ENCODE assay signal across 1 cellular context in genomic region chr1:182839209-182840065, GRCh38.
TF ChIP-seq lines count a peak whose summit lies in the region.

TSS of gene DHX9 (plus strand) at chr1:182839347. CDS start at chr1:182842567, 3,220 bp downstream.

TF ChIP-seq in HepG2, 621 proteins besides CTCF, POLR2A, EP300 and RAD21 (continued from another document and continues in another):
- no peak for TF ChIP-seq ZNF574 (CRISPR knock-in tag; IDR thresholded peaks at IDR 0.05)
- no peak for TF ChIP-seq ZFP37 (CRISPR knock-in tag; IDR thresholded peaks at IDR 0.05; ENCODE audit: borderline replicate concordance)
- TF ChIP-seq NFE2L1 (CRISPR knock-in tag; IDR thresholded peaks at IDR 0.05; ENCODE audit: borderline replicate concordance), result no peak
- no peak for TF ChIP-seq BRD4 (CRISPR knock-in tag; IDR thresholded peaks at IDR 0.05)
- no peak for TF ChIP-seq AKNA (CRISPR knock-in tag; IDR thresholded peaks at IDR 0.05; ENCODE audit: borderline replicate concordance)
- TF ChIP-seq MXD1 (CRISPR knock-in tag; IDR thresholded peaks at IDR 0.05), result peak; percentile 83
- TF ChIP-seq ZNF143 (CRISPR knock-in tag; IDR thresholded peaks at IDR 0.05), result no peak
- no peak; the same call in 1 of the 2 replicates for TF ChIP-seq FOSL2 (CRISPR knock-in tag; IDR thresholded peaks at IDR 0.05)
- no peak for TF ChIP-seq ZNF362 (CRISPR knock-in tag; IDR thresholded peaks at IDR 0.05; ENCODE audit: borderline replicate concordance)
- TF ChIP-seq ZNF225 (CRISPR knock-in tag; IDR thresholded peaks at IDR 0.05), result peak; percentile 85; the same call in 1 of the 2 replicates
- TF ChIP-seq KDM6A (CRISPR knock-in tag; IDR thresholded peaks at IDR 0.05; ENCODE audit: low read depth), result no peak
- peak; percentile 83 for TF ChIP-seq HNF1B (CRISPR knock-in tag; IDR thresholded peaks at IDR 0.05)
- TF ChIP-seq ZNF569 (CRISPR knock-in tag; IDR thresholded peaks at IDR 0.05; ENCODE audit: borderline replicate concordance), result peak; percentile 56; the same call in 1 of the 2 replicates
- no peak for TF ChIP-seq MZF1 (CRISPR knock-in tag; IDR thresholded peaks at IDR 0.05; ENCODE audit: borderline replicate concordance)
- no peak for TF ChIP-seq ZSCAN30 (CRISPR knock-in tag; IDR thresholded peaks at IDR 0.05)
- no peak for TF ChIP-seq ZBTB10 (CRISPR knock-in tag; IDR thresholded peaks at IDR 0.05; ENCODE audit: borderline replicate concordance)
- 0 out of 2 replicates have a peak, but pooled peaks have one; percentile 21 for TF ChIP-seq ZSCAN22 (CRISPR knock-in tag; IDR thresholded peaks at IDR 0.05)
- peak; percentile 23; the same call in 1 of the 2 replicates for TF ChIP-seq ZNF766 (CRISPR knock-in tag; IDR thresholded peaks at IDR 0.05; ENCODE audit: borderline replicate concordance)
- no peak for TF ChIP-seq ZNF205 (CRISPR knock-in tag; IDR thresholded peaks at IDR 0.05)
- no peak for TF ChIP-seq ARNTL (CRISPR knock-in tag; IDR thresholded peaks at IDR 0.05)
- TF ChIP-seq ZNF501 (CRISPR knock-in tag; IDR thresholded peaks at IDR 0.05), result peak; percentile 76; the same call in 1 of the 2 replicates
- no peak; the same call in 1 of the 2 replicates for TF ChIP-seq ZNF503 (CRISPR knock-in tag; IDR thresholded peaks at IDR 0.05)
- no peak for TF ChIP-seq XRCC5 (optimal IDR thresholded peaks at IDR 0.05; ENCODE audit: low read length)
- TF ChIP-seq DNMT3B (CRISPR knock-in tag; conservative IDR thresholded peaks at IDR 0.05), result no peak
- peak; percentile 78; the same call in 1 of the 2 replicates for TF ChIP-seq IRF1 (CRISPR knock-in tag; IDR thresholded peaks at IDR 0.05; ENCODE audit: low read depth)
- no peak for TF ChIP-seq ZNF660 (CRISPR knock-in tag; IDR thresholded peaks at IDR 0.05; ENCODE audit: borderline replicate concordance, low read depth)
- TF ChIP-seq MLX (CRISPR knock-in tag; IDR thresholded peaks at IDR 0.05), result peak; percentile 49; the same call in 1 of the 2 replicates
- no peak for TF ChIP-seq NFKBIZ (CRISPR knock-in tag; IDR thresholded peaks at IDR 0.05)
- no peak for TF ChIP-seq TFDP1 (CRISPR knock-in tag; IDR thresholded peaks at IDR 0.05; ENCODE audit: borderline replicate concordance)
- no peak for TF ChIP-seq CREM (IDR thresholded peaks at IDR 0.05)
- TF ChIP-seq CREM (CRISPR knock-in tag; IDR thresholded peaks at IDR 0.05), result no peak
- TF ChIP-seq GABPB1 (CRISPR knock-in tag; IDR thresholded peaks at IDR 0.05), result peak; percentile 72; the same call in 1 of the 2 replicates
- TF ChIP-seq ZNF564 (CRISPR knock-in tag; IDR thresholded peaks at IDR 0.05), result 0 out of 2 replicates have a peak, but pooled peaks have one; percentile 1
- TF ChIP-seq SYNCRIP (IDR thresholded peaks at IDR 0.05; ENCODE audit: insufficient read depth, low read depth, low read length), result no peak
- peak; percentile 88; the same call in 1 of the 2 replicates for TF ChIP-seq DMAP1 (CRISPR knock-in tag; IDR thresholded peaks at IDR 0.05)
- TF ChIP-seq TFDP2 (CRISPR knock-in tag; IDR thresholded peaks at IDR 0.05), result peak; percentile 80
- peak; percentile 56; the same call in 1 of the 2 replicates for TF ChIP-seq ZNF746 (CRISPR knock-in tag; IDR thresholded peaks at IDR 0.05)
- TF ChIP-seq ZNF891 (CRISPR knock-in tag; IDR thresholded peaks at IDR 0.05), result peak; percentile 70; the same call in 1 of the 2 replicates
- TF ChIP-seq EHMT2 (IDR thresholded peaks at IDR 0.05; ENCODE audit: borderline replicate concordance, low read depth, low read length), result no peak
- peak; percentile 58; the same call in 1 of the 2 replicates for TF ChIP-seq NCOR1 (IDR thresholded peaks at IDR 0.05; ENCODE audit: borderline replicate concordance, low read length)
- TF ChIP-seq ZNF644 (CRISPR knock-in tag; IDR thresholded peaks at IDR 0.05; ENCODE audit: low read depth), result no peak
- TF ChIP-seq ELF4 (CRISPR knock-in tag; IDR thresholded peaks at IDR 0.05; ENCODE audit: borderline replicate concordance), result no peak
- no peak for TF ChIP-seq SP140L (CRISPR knock-in tag; IDR thresholded peaks at IDR 0.05; ENCODE audit: borderline replicate concordance)
